ENCODE assay signal across 18 cellular contexts in the genomic region with DNA sequence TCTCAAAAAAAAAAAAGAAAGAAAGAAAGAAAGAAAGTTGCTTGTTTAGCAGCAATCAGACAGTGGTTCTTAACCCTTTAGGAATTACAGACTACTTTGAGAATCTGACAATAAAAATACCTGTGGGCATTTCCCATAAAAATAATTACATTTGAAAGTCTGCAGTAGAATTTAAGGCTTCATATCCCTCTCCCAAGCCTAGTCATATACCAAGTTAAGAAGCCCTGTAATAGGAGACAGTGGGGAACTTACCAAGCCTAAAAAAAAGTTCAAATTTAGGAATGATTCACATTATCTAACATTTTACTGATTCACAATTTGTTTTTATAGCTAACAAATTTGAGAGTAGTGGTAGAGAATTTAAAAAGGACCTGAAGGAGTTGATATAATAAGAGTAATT. TPM values are rescaled to one million over a fixed set of nuclear protein-coding genes. Genes with fewer than 3 reads are reported as not detected.
DNase-seq lines count a peak whose midpoint lies in the region; ATAC-seq and TF ChIP-seq lines count a peak whose summit lies in the region.
"Had no signal": no experiment of that assay in that cellular context is flagged by ENCODE, and none has a peak within 500 bp of the region (broad histone marks: within the 10 kb centered on the region; RNA-seq: fewer than 3 reads in every experiment).

No MANE protein-coding gene starts in this region.

- H3K9ac ChIP-seq in colonic mucosa (ENCODE audit: low read depth in 2 of 2, low read length in 2 of 2), result no peak overlapping the region
- H3K9ac ChIP-seq: BLaER1 had no signal

- H3K9me3 Mint-ChIP-seq in HFFc6, result no peaks in the 10 kb centered on the region
- no peaks in the 10 kb centered on the region for H3K9me3 Mint-ChIP-seq in stimulated activated memory B cell treated with anti-CD40 and anti-IgM and Interleukin-4, amounts not matched to agents 10 μg/mL and 1 μg/mL and 100 μg/mL, for 72 hours
- H3K9me3 Mint-ChIP-seq: H9 had no signal

- no peak for ATAC-seq in right lobe of liver
- no peak for ATAC-seq in stimulated activated memory B cell treated with anti-CD40 and anti-IgM and Interleukin-4, amounts not matched to agents 10 μg/mL and 1 μg/mL and 100 μg/mL, for 72 hours
- no peak for ATAC-seq in GM21515 (IDR thresholded peaks at IDR 0.05; ENCODE audit: unreplicated experiment)
- ATAC-seq: GM12878 had no signal

- H3K36me3 Mint-ChIP-seq in HFFc6 (ENCODE audit: low read depth), result peaks cover 37% of the 10 kb centered on the region
- H3K36me3 Mint-ChIP-seq in stimulated activated memory B cell treated with anti-CD40 and anti-IgM and Interleukin-4, amounts not matched to agents 10 μg/mL and 1 μg/mL and 100 μg/mL, for 72 hours, result peaks cover 27% of the 10 kb centered on the region

- intact Hi-C loops in colonic mucosa (cut with DNase I) (no loop called here), right lobe of liver (cut with DNase I) (no loop called here), left ventricle myocardium inferior (cut with micrococcal nuclease) (no loop called here)

- H3K9me3 ChIP-seq in colonic mucosa, result no peaks in the 10 kb centered on the region
- H3K9me3 ChIP-seq in right lobe of liver, result no peaks in the 10 kb centered on the region
- H3K9me3 ChIP-seq in left ventricle myocardium inferior (replicated peaks), result no peaks in the 10 kb centered on the region
- H3K9me3 ChIP-seq: BLaER1 had no signal

- no peak overlapping the region; the same call in 1 of the 2 replicates for H3K4me3 Mint-ChIP-seq in HFFc6
- no peak overlapping the region for H3K4me3 Mint-ChIP-seq in stimulated activated memory B cell treated with anti-CD40 and anti-IgM and Interleukin-4, amounts not matched to agents 10 μg/mL and 1 μg/mL and 100 μg/mL, for 72 hours
- H3K4me3 Mint-ChIP-seq: CD14-positive monocyte; CD4-positive, alpha-beta memory T cell; H9 had no signal

- peak overlapping the region; percentile 61 for H3K27ac Mint-ChIP-seq in HFFc6
- H3K27ac Mint-ChIP-seq in stimulated activated memory B cell treated with anti-CD40 and anti-IgM and Interleukin-4, amounts not matched to agents 10 μg/mL and 1 μg/mL and 100 μg/mL, for 72 hours, result no peak overlapping the region
- H3K27ac Mint-ChIP-seq: H9 had no signal

- TF ChIP-seq POLR2A in right lobe of liver (IDR thresholded peaks at IDR 0.05), result no peak

- DNase-seq in HFFc6 (no peak), colonic mucosa (no peak), right lobe of liver (no peak), left ventricle myocardium inferior (no peak), UCSD-AML1 (lab: John Stamatoyannopoulos, UW; ENCODE audit: unreplicated experiment) (no peak)
- DNase-seq: 8988T; CD4-positive, alpha-beta memory T cell; DMS153; DMS79 treated with DMSO at 0.1 percent for 48 hours; EL; H9; IMR-90 had no signal

- peaks cover 2% of the 10 kb centered on the region for H3K27me3 Mint-ChIP-seq in HFFc6 (ENCODE audit: insufficient read depth)
- no peaks in the 10 kb centered on the region for H3K27me3 Mint-ChIP-seq in stimulated activated memory B cell treated with anti-CD40 and anti-IgM and Interleukin-4, amounts not matched to agents 10 μg/mL and 1 μg/mL and 100 μg/mL, for 72 hours
- H3K27me3 Mint-ChIP-seq: CD4-positive, alpha-beta memory T cell had no signal

- TF ChIP-seq CTCF in HFFc6 (IDR thresholded peaks at IDR 0.05) (no peak), colonic mucosa (IDR thresholded peaks at IDR 0.05) (no peak), right lobe of liver (IDR thresholded peaks at IDR 0.05) (no peak), left ventricle myocardium inferior (IDR thresholded peaks at IDR 0.05; ENCODE audit: borderline replicate concordance) (no peak)

- peak overlapping the region; percentile 56 for H3K27ac ChIP-seq in colonic mucosa
- H3K27ac ChIP-seq in right lobe of liver, result peak overlapping the region in 2 of 3 donors; percentile 58 to 66
- H3K27ac ChIP-seq in left ventricle myocardium inferior (replicated peaks), result no peak overlapping the region
- H3K27ac ChIP-seq: BLaER1, HL-60 had no signal

- peaks cover 6% of the 10 kb centered on the region for H3K4me1 ChIP-seq in colonic mucosa
- H3K4me1 ChIP-seq in right lobe of liver, result peaks cover 0 to 49% (median 8%) of the 10 kb centered on the region in 4 donors
- H3K4me1 ChIP-seq in left ventricle myocardium inferior, result peaks cover 69% of the 10 kb centered on the region
- H3K4me1 ChIP-seq: BLaER1 had no signal

- H3K27me3 ChIP-seq in colonic mucosa (no peaks in the 10 kb centered on the region), right lobe of liver (no peaks in the 10 kb centered on the region), left ventricle myocardium inferior (ENCODE audit: low read depth) (no peaks in the 10 kb centered on the region)
- H3K27me3 ChIP-seq: BLaER1 had no signal

- peaks cover 85% of the 10 kb centered on the region for H3K4me1 Mint-ChIP-seq in HFFc6 (ENCODE audit: low read depth)
- H3K4me1 Mint-ChIP-seq in stimulated activated memory B cell treated with anti-CD40 and anti-IgM and Interleukin-4, amounts not matched to agents 10 μg/mL and 1 μg/mL and 100 μg/mL, for 72 hours, result peaks cover 5% of the 10 kb centered on the region

- no peaks in the 10 kb centered on the region for H3K36me3 ChIP-seq in colonic mucosa
- no peaks in the 10 kb centered on the region for H3K36me3 ChIP-seq in right lobe of liver
- H3K36me3 ChIP-seq in left ventricle myocardium inferior, result peaks cover 4% of the 10 kb centered on the region

- H3K4me3 ChIP-seq in colonic mucosa (no peak overlapping the region), right lobe of liver (no peak overlapping the region), left ventricle myocardium inferior (no peak overlapping the region)
- H3K4me3 ChIP-seq: BLaER1, GM12878 had no signal

RNA-seq across cellular contexts. Expression of gene LRRFIP2, which starts 47.5 kb away (rescaled TPM):
- 100 to 1,000 TPM; 124 to 151 (median 134) TPM for total RNA-seq in HFFc6 (2021; fragmentation: NEBNext Ultra II Directional; extraction: Animal tissue kit (Norgen Biotek cat#: 25700))
- 100 to 1,000 TPM in 1 of 2 donors, 10 to 100 TPM in 1; 87.0 to 120 TPM for total RNA-seq in colonic mucosa
- total RNA-seq in right lobe of liver, result 10 to 100 TPM; 32.8 to 46.1 (median 39.6) TPM
- total RNA-seq in left ventricle myocardium inferior, result 155 TPM
